In the genomic region with DNA sequence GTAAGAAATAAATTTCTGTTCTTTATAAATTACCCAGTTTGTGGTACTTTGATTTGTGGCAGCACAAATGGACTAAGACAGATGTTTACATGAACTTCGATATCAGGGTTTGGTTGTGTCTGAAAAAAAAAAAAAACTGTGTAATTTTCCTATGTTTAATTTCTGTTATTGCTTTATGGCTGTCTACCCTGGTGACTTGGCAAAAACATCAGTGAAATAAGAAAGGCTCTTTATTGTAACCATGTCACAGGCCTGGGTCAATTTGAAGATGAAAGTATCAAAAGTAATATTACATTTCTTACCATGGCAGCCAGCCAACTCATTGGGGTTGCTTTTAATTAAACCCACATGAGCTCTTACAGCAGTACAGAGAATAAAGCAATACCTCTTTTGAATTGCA, we compare ENCODE assay signal across 23 cellular contexts. TPM values are rescaled to one million over a fixed set of nuclear protein-coding genes. Genes with fewer than 3 reads are reported as not detected.
"Had no signal": no experiment of that assay in that cellular context is flagged by ENCODE, and none has a peak within 500 bp of the region (broad histone marks: within the 10 kb centered on the region; RNA-seq: fewer than 3 reads in every experiment).

No MANE protein-coding gene starts in this region.

- DNase-seq: effector CD8-positive, alpha-beta T cell; gastrocnemius medialis; heart right ventricle; hypothalamus; kidney glomerular epithelial cell; mammary epithelial cell; naive thymus-derived CD8-positive, alpha-beta T cell; stimulated activated CD4-positive, alpha-beta T cell treated with anti-CD3 and anti-CD28 coated beads, Interleukin-2, amount 100 ng/mL, for 24 hours; stimulated activated CD4-positive, alpha-beta T cell treated with anti-CD3 and anti-CD28 coated beads, Interleukin-4, amount 100 ng/mL, for 4 hours; stimulated activated naive B cell treated with anti-CD40 and anti-IgM and Interleukin-4, amounts not matched to agents 10 μg/mL and 1 μg/mL and 100 μg/mL, for 72 hours; stimulated activated naive CD8-positive, alpha-beta T cell treated with anti-CD3 and anti-CD28 coated beads, Interleukin-15, amount 100 ng/mL, for 72 hours; testis had no signal

- H3K9me3 ChIP-seq: gastrocnemius medialis, heart right ventricle, neutrophil, testis, tibial nerve had no signal

- H3K27ac ChIP-seq: coronary artery, gastrocnemius medialis, heart right ventricle, neutrophil, testis, tibial nerve had no signal

- H3K4me3 ChIP-seq: coronary artery, gastrocnemius medialis, heart right ventricle, testis, tibial nerve had no signal

- ATAC-seq: esophagus mucosa; gastrocnemius medialis; heart right ventricle; left lobe of liver; naive thymus-derived CD8-positive, alpha-beta T cell; sciatic nerve; stimulated activated naive B cell treated with anti-CD40 and anti-IgM and Interleukin-4, amounts not matched to agents 10 μg/mL and 1 μg/mL and 100 μg/mL, for 72 hours; stimulated activated naive CD8-positive, alpha-beta T cell treated with anti-CD3 and anti-CD28 coated beads, Interleukin-15, amount 100 ng/mL, for 72 hours had no signal

- H3K36me3 ChIP-seq: gastrocnemius medialis, heart right ventricle, neutrophil, tibial nerve had no signal

RNA-seq across cellular contexts. Expression of a gene that starts 20.7 kb away (rescaled TPM):
- total RNA-seq: dermis microvascular lymphatic vessel endothelial cell; fibroblast of villous mesenchyme; gastrocnemius medialis; left lobe of liver; mesenteric fat pad; naive thymus-derived CD8-positive, alpha-beta T cell; osteoblast; pulmonary artery endothelial cell had no signal
